8 cellular contexts compared by ENCODE assay signal in the genomic region with DNA sequence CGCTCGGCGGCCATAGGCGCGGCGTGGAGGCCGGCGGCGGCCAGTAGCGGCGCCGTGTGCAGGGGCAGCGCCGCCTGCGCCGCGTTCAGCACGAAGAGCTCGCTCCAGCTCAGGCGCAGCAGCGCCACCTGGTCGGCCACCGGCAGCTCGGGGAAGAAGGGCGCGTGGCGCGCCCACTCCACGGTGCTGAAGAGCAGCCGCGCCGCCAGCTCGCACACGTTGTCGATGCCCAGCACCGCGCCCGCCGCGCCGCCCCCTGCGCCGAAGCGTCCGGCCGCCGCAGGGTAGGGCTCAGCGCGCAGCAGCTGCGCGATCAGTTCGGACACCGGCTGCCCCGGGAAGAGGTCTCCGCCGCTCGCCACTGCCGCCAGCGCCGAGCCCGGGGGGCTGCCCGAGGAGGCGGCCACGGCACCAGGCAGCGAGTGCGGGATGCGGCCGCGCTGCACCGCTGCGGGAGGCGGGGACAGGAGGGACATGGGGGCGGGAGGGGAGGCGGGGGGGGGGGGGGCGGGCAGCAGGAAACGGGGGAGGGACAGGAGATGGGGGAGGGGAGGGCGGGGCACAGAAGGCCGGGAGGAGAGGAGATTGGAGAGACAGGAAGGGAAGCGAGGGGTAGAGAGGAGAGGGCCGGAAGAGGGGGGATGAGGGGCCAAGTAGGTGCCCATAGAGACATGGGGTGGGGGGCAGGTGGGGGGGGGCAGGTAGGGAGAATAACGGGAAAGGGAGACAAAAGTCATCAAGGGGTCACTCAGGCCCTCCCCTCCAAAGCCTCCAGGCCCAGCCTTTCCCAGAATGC. TPM values are rescaled to one million over a fixed set of nuclear protein-coding genes. Genes with fewer than 3 reads are reported as not detected.
A peak's percentile ranks its signal among the peaks of the same experiment; 100 is the strongest.
DNase-seq lines count a peak whose midpoint lies in the region; ATAC-seq lines count a peak whose summit lies in the region.

No MANE protein-coding gene starts in this region.

- H3K9ac ChIP-seq in mesendoderm (ENCODE audit: low read length), result peak overlapping the region; percentile 95

- H3K4me1 ChIP-seq in effector memory CD4-positive, alpha-beta T cell (ENCODE audit: control insufficient read depth, insufficient read depth, low read length, poor library complexity, severe bottlenecking), result peaks cover 8% of the 10 kb centered on the region
- peaks cover 6% of the 10 kb centered on the region for H3K4me1 ChIP-seq in mesendoderm (ENCODE audit: control insufficient read depth, low read depth, low read length)
- no peaks in the 10 kb centered on the region for H3K4me1 ChIP-seq in SJCRH30

- no peaks in the 10 kb centered on the region for H3K9me3 ChIP-seq in effector memory CD4-positive, alpha-beta T cell (ENCODE audit: control insufficient read depth, low read length)
- no peaks in the 10 kb centered on the region for H3K9me3 ChIP-seq in SJCRH30 (replicated peaks)

- peak overlapping the region; percentile 55 for H3K27ac ChIP-seq in effector memory CD4-positive, alpha-beta T cell (ENCODE audit: insufficient read depth, low read length, poor library complexity, severe bottlenecking)
- H3K27ac ChIP-seq in mesendoderm (ENCODE audit: low read depth, low read length) (peak overlapping the region; percentile 97), SJCRH30 (no peak overlapping the region)

- H3K23ac ChIP-seq in mesendoderm (ENCODE audit: low read length), result peak overlapping the region; percentile 98

- no peaks in the 10 kb centered on the region for H3K36me3 ChIP-seq in effector memory CD4-positive, alpha-beta T cell (ENCODE audit: control insufficient read depth, insufficient read depth, low read length)
- H3K36me3 ChIP-seq in mesendoderm (ENCODE audit: control insufficient read depth, insufficient read depth, low read length) (peaks cover 10% of the 10 kb centered on the region), SJCRH30 (peaks cover 57% of the 10 kb centered on the region)

- H3K4me3 ChIP-seq in effector memory CD4-positive, alpha-beta T cell (ENCODE audit: insufficient read depth, low read depth, low read length, poor library complexity, severe bottlenecking), result peak overlapping the region; percentile 74
- H3K4me3 ChIP-seq in mesendoderm (ENCODE audit: low read length) (peak overlapping the region; percentile 80), SJCRH30 (no peak overlapping the region)

- H3K79me1 ChIP-seq in mesendoderm (ENCODE audit: low read length), result peaks cover 18% of the 10 kb centered on the region

- H3K27me3 ChIP-seq in effector memory CD4-positive, alpha-beta T cell (replicated peaks; ENCODE audit: control insufficient read depth, insufficient read depth, low read length, poor library complexity, severe bottlenecking), result no peaks in the 10 kb centered on the region
- H3K27me3 ChIP-seq in mesendoderm (ENCODE audit: insufficient read depth, low read length, poor library complexity), result no peaks in the 10 kb centered on the region
- H3K27me3 ChIP-seq in SJCRH30, result no peaks in the 10 kb centered on the region

- H2BK5ac ChIP-seq in mesendoderm (ENCODE audit: low read length), result peak overlapping the region; percentile 85

- H3K56ac ChIP-seq in mesendoderm (ENCODE audit: low read length), result peak overlapping the region; percentile 97

- peak; percentile 79 for ATAC-seq in HG02759 (IDR thresholded peaks at IDR 0.05; ENCODE audit: unreplicated experiment)

- no peak overlapping the region for H4K8ac ChIP-seq in mesendoderm (ENCODE audit: low read depth, low read length)

- no peak overlapping the region for H2AK5ac ChIP-seq in mesendoderm (ENCODE audit: low read length)

- no peak overlapping the region for H2BK15ac ChIP-seq in mesendoderm (replicated peaks; ENCODE audit: low read depth)

- peaks cover 24% of the 10 kb centered on the region for H3K79me2 ChIP-seq in mesendoderm (ENCODE audit: control insufficient read depth, insufficient read depth, low read length)

- peak overlapping the region; percentile 94 for H3K18ac ChIP-seq in mesendoderm (ENCODE audit: low read length)

- no CpG with 5 or more reads among the region's 81 CpGs for WGBS in mesendoderm (ENCODE audit: extremely low coverage, insufficient coverage, low lambda C conversion rate)

- H4K5ac ChIP-seq in mesendoderm (ENCODE audit: low read length), result no peak overlapping the region

- peak; percentile 69 for DNase-seq in GM03348 (ENCODE audit: low spot score)
- DNase-seq in NCI-H510A treated with DMSO at 0.1 percent for 48 hours (lab: John Stamatoyannopoulos, UW), result peak; percentile 56
- DNase-seq in activated CD8-positive, alpha-beta memory T cell treated with anti-CD3 and anti-CD28 coated beads for 24 hours, result peak; percentile 87
- DNase-seq in effector memory CD4-positive, alpha-beta T cell, result peak; percentile 49 to 66 (median 53)
- peak; percentile 83 for DNase-seq in mesendoderm
- peak; percentile 48 for DNase-seq in stimulated activated CD8-positive, alpha-beta memory T cell treated with anti-CD3 and anti-CD28 coated beads, Interleukin-15, amount 100 ng/mL, for 1 hour (ENCODE audit: low read depth)
- no peak for DNase-seq in SJCRH30

- peak overlapping the region; percentile 37 for H2BK120ac ChIP-seq in mesendoderm (ENCODE audit: low read depth, low read length)

- H3K4me2 ChIP-seq in mesendoderm (ENCODE audit: low read length), result peak overlapping the region; percentile 99

- H3K4ac ChIP-seq in mesendoderm (ENCODE audit: low read depth, low read length), result peak overlapping the region; percentile 88

RNA-seq across cellular contexts. Expression of a gene that starts 9.8 kb away (rescaled TPM):
- 17.6 TPM for polyA plus RNA-seq in mesendoderm (2013, experiment 1 of 2)
- polyA plus RNA-seq in mesendoderm (2013, experiment 2 of 2), result 17.5 TPM
- 5.1 and 5.3 TPM in 2 replicates for total RNA-seq in SJCRH30 (2014; rRNA removed; shearing (Covaris generic))

RNA-seq across cellular contexts. Expression of a gene that starts 9.9 kb away (rescaled TPM):
- 63.1 TPM for polyA plus RNA-seq in mesendoderm (2013, experiment 1 of 2)
- 61.8 TPM for polyA plus RNA-seq in mesendoderm (2013, experiment 2 of 2)
- 41.0 and 42.0 TPM in 2 replicates for total RNA-seq in SJCRH30 (2014; rRNA removed; shearing (Covaris generic))

RNA-seq across cellular contexts. Expression of a gene that starts 20.7 kb away (rescaled TPM):
- 7.1 TPM for polyA plus RNA-seq in mesendoderm (2013, experiment 1 of 2)
- 7.3 TPM for polyA plus RNA-seq in mesendoderm (2013, experiment 2 of 2)
- total RNA-seq in SJCRH30 (2014; rRNA removed; shearing (Covaris generic)), result 9.9 and 11.0 TPM in 2 replicates

RNA-seq across cellular contexts. Expression of a gene that starts 28.7 kb away (rescaled TPM):
- 1.6 TPM for polyA plus RNA-seq in mesendoderm (2013, experiment 1 of 2)
- polyA plus RNA-seq in mesendoderm (2013, experiment 2 of 2), result 1.5 TPM
- 0.04 TPM in 1 of 2 replicates, not detected in the other for total RNA-seq in SJCRH30 (2014; rRNA removed; shearing (Covaris generic))

RNA-seq across cellular contexts. Expression of a gene that starts 31.4 kb away (rescaled TPM):
- 119 TPM for polyA plus RNA-seq in mesendoderm (2013, experiment 1 of 2)
- polyA plus RNA-seq in mesendoderm (2013, experiment 2 of 2), result 120 TPM
- 96.0 and 98.5 TPM in 2 replicates for total RNA-seq in SJCRH30 (2014; rRNA removed; shearing (Covaris generic))

Comparison
In these comparisons a context has a peak if more than half of its experiments do, and no peak if none do; other contexts are left out.
1. DNase-seq: peak in GM03348 (single experiment), NCI-H510A treated with DMSO at 0.1 percent for 48 hours (single experiment), activated CD8-positive, alpha-beta memory T cell treated with anti-CD3 and anti-CD28 coated beads for 24 hours (single experiment), effector memory CD4-positive, alpha-beta T cell (3 of 3), mesendoderm (single experiment) and stimulated activated CD8-positive, alpha-beta memory T cell treated with anti-CD3 and anti-CD28 coated beads, Interleukin-15, amount 100 ng/mL, for 1 hour (single experiment); none in SJCRH30 (0 of 2).